ENCODE assay signal across 11 cellular contexts in genomic region chr4:168766537-168767316, GRCh38.
DNase-seq lines count a peak whose midpoint lies in the region; ATAC-seq and TF ChIP-seq lines count a peak whose summit lies in the region.
"Had no signal": no experiment of that assay in that cellular context is flagged by ENCODE, and none has a peak within 500 bp of the region (broad histone marks: within the 10 kb centered on the region; RNA-seq: fewer than 3 reads in every experiment).

No MANE protein-coding gene starts in this region.

- no peaks in the 10 kb centered on the region for H3K27me3 ChIP-seq in HCT116 (ENCODE audit: insufficient read depth, low read length)
- no peaks in the 10 kb centered on the region for H3K27me3 ChIP-seq in brain microvascular endothelial cell (replicated peaks)
- H3K27me3 ChIP-seq in subcutaneous abdominal adipose tissue (ENCODE audit: control insufficient read depth in 5 of 5, insufficient read depth in 4 of 5, low read length in 5 of 5): no peaks in the 10 kb centered on the region

- in situ Hi-C loops in brain microvascular endothelial cell (cut with HindIII; ENCODE audit: low pct_ligation_motif_present, low sequenced_read_pairs): no loop called here

- TF ChIP-seq POLR2A in HCT116 (IDR thresholded peaks at IDR 0.05; ENCODE audit: borderline replicate concordance, extremely low read depth, insufficient read depth, insufficient read length): no peak

- no peaks in the 10 kb centered on the region for H3K9me2 ChIP-seq in HCT116 (ENCODE audit: insufficient read depth)

- BruUV-seq in HCT116 (replicated peaks; lab: Mats Ljungman, UMichigan): no TSS peak

- peak; percentile 60 for ATAC-seq in HCT116
- ATAC-seq: WTC11 had no signal

- peaks cover 0 to 9% (median 2%) of the 10 kb centered on the region in 3 donors for H3K27me3 Mint-ChIP-seq in CD14-positive monocyte (ENCODE audit: low read depth in 3 of 3)
- no peaks in the 10 kb centered on the region for H3K27me3 Mint-ChIP-seq in glutamatergic neuron (ENCODE audit: unreplicated experiment)

- CTCF ChIA-PET in HCT116 (lab: Charles Lee): no interaction called here

- RAD21 ChIA-PET in HCT116 (lab: Charles Lee; ENCODE audit: low non-redundant PET in 1 of 2, low total read pairs in 2 of 2, uncharacterized antibody in 2 of 2, unreplicated experiment in 2 of 2): no interaction called here

- H2AFZ ChIP-seq in HCT116 (ENCODE audit: low read depth, low read length, poor library complexity, severe bottlenecking): no peak overlapping the region

- no peaks in the 10 kb centered on the region for H3K79me2 ChIP-seq in HCT116 (ENCODE audit: insufficient read depth, low read length)

- H3K4me1 ChIP-seq in HCT116 (ENCODE audit: control insufficient read depth in 1 of 2, insufficient read depth in 2 of 2, low read length in 2 of 2) (peaks cover 6 to 30% of the 10 kb centered on the region in 2 experiments; a peak in 3 of 4 replicates), subcutaneous abdominal adipose tissue (ENCODE audit: control insufficient read depth in 5 of 5, insufficient read depth in 5 of 5, low read length in 5 of 5) (peaks cover 0 to 17% (median 13%) of the 10 kb centered on the region in 5 donors)

- H3K4me3 ChIP-seq in HCT116 (replicated peaks in 1 of 2; ENCODE audit: low read depth in 1 of 2, low read length in 2 of 2) (no peak overlapping the region), brain microvascular endothelial cell (ENCODE audit: low read depth, low read length) (no peak overlapping the region), subcutaneous abdominal adipose tissue (ENCODE audit: low read depth in 1 of 5, low read length in 5 of 5) (no peak overlapping the region)

- H3K4me3 Mint-ChIP-seq in CD14-positive monocyte: no peak overlapping the region
- H3K4me3 Mint-ChIP-seq in glutamatergic neuron (ENCODE audit: unreplicated experiment): no peak overlapping the region
- H3K4me3 Mint-ChIP-seq: WTC11 had no signal

- no peak for TF ChIP-seq CTCF in HCT116 (IDR thresholded peaks at IDR 0.05 in 2 of 3, conservative IDR thresholded peaks at IDR 0.05 in 1 of 3; ENCODE audit: borderline replicate concordance in 1 of 3, insufficient read depth in 1 of 3, low read depth in 2 of 3, low read length in 2 of 3)
- TF ChIP-seq CTCF in brain microvascular endothelial cell (IDR thresholded peaks at IDR 0.05; ENCODE audit: low read depth, low read length, missing control alignments): no peak
- TF ChIP-seq CTCF in GM10266 (IDR thresholded peaks at IDR 0.05; ENCODE audit: control insufficient read depth, insufficient read depth, low read depth, missing control alignments): no peak
- no peak for TF ChIP-seq CTCF in CD14-positive monocyte (IDR thresholded peaks at IDR 0.05)
- TF ChIP-seq CTCF in glutamatergic neuron (IDR thresholded peaks at IDR 0.05; ENCODE audit: partially characterized antibody, unreplicated experiment): no peak

- H3K27ac Mint-ChIP-seq in CD14-positive monocyte: no peak overlapping the region
- no peak overlapping the region for H3K27ac Mint-ChIP-seq in glutamatergic neuron (ENCODE audit: unreplicated experiment)
- H3K27ac Mint-ChIP-seq: WTC11 had no signal

- H3K36me3 ChIP-seq in HCT116 (ENCODE audit: control insufficient read depth in 1 of 2, insufficient read depth in 2 of 2, low read length in 2 of 2) (no peaks in the 10 kb centered on the region), brain microvascular endothelial cell (replicated peaks) (no peaks in the 10 kb centered on the region), subcutaneous abdominal adipose tissue (ENCODE audit: control insufficient read depth in 5 of 5, insufficient read depth in 5 of 5, low read length in 5 of 5) (no peaks in the 10 kb centered on the region)

- H3K4me2 ChIP-seq in HCT116 (ENCODE audit: low read length): peak overlapping the region; percentile 63

- H3K9ac ChIP-seq in HCT116 (ENCODE audit: low read length): no peak overlapping the region
- H3K9ac ChIP-seq in subcutaneous abdominal adipose tissue (ENCODE audit: low read length in 5 of 5): no peak overlapping the region

- intact Hi-C loops in HCT116 (cut with micrococcal nuclease) (no loop called here), CD14-positive monocyte (cut with micrococcal nuclease) (no loop called here)

- H3K27ac ChIP-seq in HCT116 (ENCODE audit: low read depth, low read length) (no peak overlapping the region), brain microvascular endothelial cell (peak overlapping the region; percentile 86), subcutaneous abdominal adipose tissue (ENCODE audit: low read depth, low read length) (peak overlapping the region; percentile 34)

- no peaks in the 10 kb centered on the region for H4K20me1 ChIP-seq in HCT116 (ENCODE audit: insufficient read depth)

- DNase-seq in HCT116 (ENCODE audit: low read depth, low spot score) (no peak), brain microvascular endothelial cell (peak; percentile 89), hepatic stellate cell (ENCODE audit: low spot score) (peak; percentile 68), GM10266 (ENCODE audit: extremely low spot score) (no peak), NCI-H1436 treated with DMSO at 0.1 percent for 48 hours (lab: John Stamatoyannopoulos, UW) (no peak), CD14-positive monocyte (ENCODE audit: low spot score) (no peak), glutamatergic neuron (no peak)
- DNase-seq: DND-41, OCI-M1 had no signal

- H3K4me1 Mint-ChIP-seq in CD14-positive monocyte: no peaks in the 10 kb centered on the region
- no peaks in the 10 kb centered on the region for H3K4me1 Mint-ChIP-seq in glutamatergic neuron (ENCODE audit: low read depth, unreplicated experiment)
- H3K4me1 Mint-ChIP-seq: WTC11 had no signal

- POLR2A ChIA-PET in HCT116 (lab: Charles Lee): no interaction called here

- no peaks in the 10 kb centered on the region for H3K36me3 Mint-ChIP-seq in CD14-positive monocyte
- no peaks in the 10 kb centered on the region for H3K36me3 Mint-ChIP-seq in glutamatergic neuron (ENCODE audit: unreplicated experiment)
- H3K36me3 Mint-ChIP-seq: WTC11 had no signal

- TF ChIP-seq RAD21 in HCT116 (IDR thresholded peaks at IDR 0.05; ENCODE audit: low read depth): no peak

- H3K9me3 ChIP-seq in HCT116 (ENCODE audit: control insufficient read depth in 1 of 2, insufficient read depth in 1 of 2, low read depth in 1 of 2, low read length in 2 of 2) (no peaks in the 10 kb centered on the region), subcutaneous abdominal adipose tissue (ENCODE audit: control insufficient read depth in 5 of 5, low read length in 5 of 5) (no peaks in the 10 kb centered on the region)

- no peaks in the 10 kb centered on the region for H3K9me3 Mint-ChIP-seq in CD14-positive monocyte
- no peaks in the 10 kb centered on the region for H3K9me3 Mint-ChIP-seq in glutamatergic neuron (ENCODE audit: unreplicated experiment)
- H3K9me3 Mint-ChIP-seq: WTC11 had no signal

TF ChIP-seq in HCT116, 20 proteins besides CTCF, POLR2A, EP300 and RAD21:
- 0 out of 2 replicates have a peak, but pooled peaks have one; percentile 28 for TF ChIP-seq FOSL1 (IDR thresholded peaks at IDR 0.05; ENCODE audit: low read depth)
- no peak for TF ChIP-seq EZH2phosphoT487 (IDR thresholded peaks at IDR 0.05; ENCODE audit: borderline replicate concordance)
- TF ChIP-seq JUND (IDR thresholded peaks at IDR 0.05): 0 out of 2 replicates have a peak, but pooled peaks have one; percentile 19

Comparison
In these comparisons a context has a peak if more than half of its experiments do, and no peak if none do; other contexts are left out.
1. DNase-seq: peak in brain microvascular endothelial cell (single experiment) and hepatic stellate cell (single experiment); none in HCT116 (single experiment), GM10266 (single experiment), NCI-H1436 treated with DMSO at 0.1 percent for 48 hours (single experiment), CD14-positive monocyte (single experiment) and glutamatergic neuron (single experiment).